In genomic region chr3:177887475-177887874, GRCh38 we compare ENCODE assay signal across 16 cellular contexts.
DNase-seq lines count a peak whose midpoint lies in the region; ATAC-seq and TF ChIP-seq lines count a peak whose summit lies in the region.
"Had no signal": no experiment of that assay in that cellular context is flagged by ENCODE, and none has a peak within 500 bp of the region (broad histone marks: within the 10 kb centered on the region; RNA-seq: fewer than 3 reads in every experiment).

No MANE protein-coding gene starts in this region.

- H3K79me1 ChIP-seq in IMR-90 (ENCODE audit: low read depth in 1 of 2, low read length in 2 of 2): no peaks in the 10 kb centered on the region

- no peak overlapping the region for H2AK9ac ChIP-seq in IMR-90 (replicated peaks; ENCODE audit: low read depth, low read length, poor library complexity)

- peak overlapping the region; percentile 24; the same call in 1 of the 2 replicates for H4K91ac ChIP-seq in IMR-90 (ENCODE audit: insufficient read depth, low read depth, low read length)

- H3K9me1 ChIP-seq in IMR-90 (ENCODE audit: insufficient read depth, low read length): no peaks in the 10 kb centered on the region

- intact Hi-C loops in IMR-90 (cut with micrococcal nuclease) (no loop called here), aorta (cut with DNase I) (loop anchor here in 1 of 2 donors (5.0 kb wide), 1 partner anchor 65 kb away; no protein-coding TSS in a partner anchor)

- TF ChIP-seq CTCF in IMR-90 (conservative IDR thresholded peaks at IDR 0.05; ENCODE audit: low read depth, low read length): no peak

- H3K4me2 ChIP-seq in IMR-90 (ENCODE audit: low read depth, low read length): no peak overlapping the region

- no TSS peak for BruUV-seq in IMR-90 (replicated peaks; lab: Mats Ljungman, UMichigan)

- peak overlapping the region; percentile 40; the same call in 1 of the 2 replicates for H2BK20ac ChIP-seq in IMR-90 (ENCODE audit: low read depth, low read length)

- in situ Hi-C loops in IMR-90 (cut with MboI; ENCODE audit: low sequenced_read_pairs): no loop called here

- no peaks in the 10 kb centered on the region for H3K4me1 ChIP-seq in IMR-90 (ENCODE audit: control insufficient read depth, insufficient read depth, low read length)
- H3K4me1 ChIP-seq in aorta (ENCODE audit: control insufficient read depth in 1 of 2, insufficient read depth in 2 of 2, low read length in 2 of 2): peaks cover 2 to 21% of the 10 kb centered on the region in 2 donors

- WGBS in IMR-90 (ENCODE audit: extremely low coverage in 2 of 2, insufficient read length in 1 of 2), 2 experiments: 100% methylated on average over 2 of the region's 2 CpGs; no CpG with 5 or more reads in 1 of the 2 experiments
- WGBS in aorta, 2 donors: 96 to 98% methylated on average over 2 of the region's 2 CpGs

- dilution Hi-C loops in IMR-90 (cut with HindIII; ENCODE audit: low sequenced_read_pairs, unreplicated experiment): no loop called here

- H2AFZ ChIP-seq in IMR-90 (replicated peaks; ENCODE audit: low read length, poor library complexity): peak overlapping the region; percentile 54

- TF ChIP-seq RAD21 in IMR-90 (IDR thresholded peaks at IDR 0.05; ENCODE audit: low read length): no peak

- CTCF ChIA-PET in IMR-90 (lab: Yijun Ruan, JAX): no interaction called here

- no peak overlapping the region for H2BK5ac ChIP-seq in IMR-90 (ENCODE audit: low read depth, low read length, poor library complexity, severe bottlenecking)

- H3K56ac ChIP-seq in IMR-90 (ENCODE audit: extremely low read depth, insufficient read depth, low read length): no peak overlapping the region

- H2AK5ac ChIP-seq in IMR-90 (ENCODE audit: low read depth, low read length): no peak overlapping the region; the same call in 1 of the 2 replicates

- H3K4me3 ChIP-seq in IMR-90 (ENCODE audit: insufficient read depth, low read depth, low read length) (no peak overlapping the region), aorta (ENCODE audit: low read length in 2 of 2) (no peak overlapping the region)
- H3K4me3 ChIP-seq: GM12878, SK-N-MC had no signal

- H3K36me3 ChIP-seq in IMR-90 (ENCODE audit: control insufficient read depth, insufficient read depth, low read length) (no peaks in the 10 kb centered on the region), aorta (ENCODE audit: control insufficient read depth in 1 of 2, insufficient read depth in 2 of 2, low read length in 1 of 2) (no peaks in the 10 kb centered on the region)

- no peak overlapping the region for H3K9ac ChIP-seq in IMR-90 (ENCODE audit: low read depth, low read length)

- H4K20me1 ChIP-seq in IMR-90 (ENCODE audit: insufficient read depth, low read length): no peaks in the 10 kb centered on the region

- H2BK15ac ChIP-seq in IMR-90 (ENCODE audit: low read depth, low read length): peak overlapping the region; percentile 62; the same call in 1 of the 3 replicates

- peak overlapping the region; percentile 14 for H2BK120ac ChIP-seq in IMR-90 (ENCODE audit: low read depth, low read length)

- ATAC-seq in GM19043 (IDR thresholded peaks at IDR 0.05; ENCODE audit: low read depth, unreplicated experiment): peak; percentile 71
- peak; percentile 50 for ATAC-seq in HG02678 (IDR thresholded peaks at IDR 0.05; ENCODE audit: unreplicated experiment)
- no peak for ATAC-seq in IMR-90 (ENCODE audit: low read depth)
- no peak for ATAC-seq in aorta (ENCODE audit: low FRiP score)
- ATAC-seq: GM12878, HepG2 had no signal

- TF ChIP-seq POLR2A in IMR-90 (IDR thresholded peaks at IDR 0.05; ENCODE audit: low read depth, low read length): no peak

- no peak for DNase-seq in IMR-90
- DNase-seq in aorta: no peak
- DNase-seq in A172 (ENCODE audit: low spot score): no peak
- no peak for DNase-seq in AG20443 (ENCODE audit: low spot score)
- no peak for DNase-seq in NCI-H146 treated with DMSO at 0.1 percent for 48 hours (lab: John Stamatoyannopoulos, UW; ENCODE audit: unreplicated experiment)
- DNase-seq: activated naive CD4-positive, alpha-beta T cell treated with anti-CD3 and anti-CD28 coated beads, Interleukin-2, amount 10 ng/mL, durations not matched to agents 7 days and 5 days; caudate nucleus; foreskin fibroblast; NCI-H2227 treated with DMSO at 0.1 percent for 48 hours; OCI-M1; stimulated activated naive CD4-positive, alpha-beta T cell treated with Interleukin-2 at 50 U/mL for 16 hours had no signal

- H3K27me3 ChIP-seq in IMR-90 (ENCODE audit: control insufficient read depth, insufficient read depth, low read length) (no peaks in the 10 kb centered on the region), aorta (ENCODE audit: control insufficient read depth in 1 of 2, insufficient read depth in 2 of 2, low read length in 1 of 2) (no peaks in the 10 kb centered on the region)

- H3K27ac ChIP-seq in IMR-90 (ENCODE audit: insufficient read depth, low read length): no peak overlapping the region
- H3K27ac ChIP-seq in aorta (ENCODE audit: low read depth in 1 of 2, low read length in 2 of 2): peak overlapping the region; percentile 16 to 57

- H3K14ac ChIP-seq in IMR-90 (replicated peaks; ENCODE audit: low read depth, low read length): peak overlapping the region; percentile 56

- POLR2A ChIA-PET in IMR-90 (lab: Charles Lee; ENCODE audit: unreplicated experiment): no interaction called here

- no peaks in the 10 kb centered on the region for H3K9me3 ChIP-seq in IMR-90 (ENCODE audit: control insufficient read depth, insufficient read depth, low read length)
- no peaks in the 10 kb centered on the region for H3K9me3 ChIP-seq in aorta (ENCODE audit: control insufficient read depth, low read length)

- H4K8ac ChIP-seq in IMR-90 (ENCODE audit: low read depth in 2 of 2, low read length in 2 of 2): peak overlapping the region in 1 of 2 experiments; percentile 67; a peak in 1 of 4 replicates

- no peak overlapping the region; the same call in 1 of the 2 replicates for H3K23ac ChIP-seq in IMR-90 (ENCODE audit: low read depth, low read length)

- no peak overlapping the region for H3K18ac ChIP-seq in IMR-90 (ENCODE audit: low read depth, low read length)

- H3K4ac ChIP-seq in IMR-90 (ENCODE audit: low read depth, low read length): peak overlapping the region; percentile 37

- peak overlapping the region; percentile 59; the same call in 1 of the 2 replicates for H4K5ac ChIP-seq in IMR-90 (ENCODE audit: low read depth, low read length)

TF ChIP-seq in IMR-90, 13 proteins besides CTCF, POLR2A, EP300 and RAD21:
- TF ChIP-seq MXI1 (IDR thresholded peaks at IDR 0.05; ENCODE audit: borderline replicate concordance, low read depth, low read length): no peak
- no peak for TF ChIP-seq FOS (IDR thresholded peaks at IDR 0.05; ENCODE audit: low read depth, low read length)
- TF ChIP-seq MAFK (IDR thresholded peaks at IDR 0.05; ENCODE audit: low read depth, low read length): no peak
- no peak for TF ChIP-seq RFX5 (IDR thresholded peaks at IDR 0.05; ENCODE audit: low read depth, low read length)
- TF ChIP-seq SMC3 (IDR thresholded peaks at IDR 0.05; ENCODE audit: low read depth, low read length): no peak
- TF ChIP-seq NFE2L2 (IDR thresholded peaks at IDR 0.05; ENCODE audit: low read depth, low read length): no peak
- no peak for TF ChIP-seq MAZ (IDR thresholded peaks at IDR 0.05; ENCODE audit: borderline replicate concordance, low read depth, low read length)
- TF ChIP-seq RCOR1 (IDR thresholded peaks at IDR 0.05; ENCODE audit: insufficient replicate concordance, low read length): no peak
- no peak for TF ChIP-seq BHLHE40 (IDR thresholded peaks at IDR 0.05; ENCODE audit: low read depth, low read length)
- no peak for TF ChIP-seq USF2 (IDR thresholded peaks at IDR 0.05; ENCODE audit: low read depth, low read length)
- no peak for TF ChIP-seq ELK1 (IDR thresholded peaks at IDR 0.05; ENCODE audit: borderline replicate concordance, low read depth, low read length)
- TF ChIP-seq CHD1 (IDR thresholded peaks at IDR 0.05; ENCODE audit: low read depth, low read length): no peak
- no peak for TF ChIP-seq CEBPB (IDR thresholded peaks at IDR 0.05; ENCODE audit: low read depth, low read length)
TF ChIP-seq in IMR-90: peak in this region for 0.

Comparison
In these comparisons a context has a peak if more than half of its experiments do, and no peak if none do; other contexts are left out.
1. ATAC-seq: peak in GM19043 (single experiment) and HG02678 (single experiment); none in IMR-90 (single experiment) and aorta (single experiment).